ENCODE assay signal across 16 cellular contexts in genomic region chr1:88876573-88877335, GRCh38.
"Had no signal": no experiment of that assay in that cellular context is flagged by ENCODE, and none has a peak within 500 bp of the region (broad histone marks: within the 10 kb centered on the region; RNA-seq: fewer than 3 reads in every experiment).

No MANE protein-coding gene starts in this region.

- H3K9me3 Mint-ChIP-seq: activated CD8-positive, alpha-beta T cell treated with anti-CD3 and anti-CD28 coated beads for 36 hours; activated naive CD4-positive, alpha-beta T cell treated with anti-CD3 and anti-CD28 coated beads, Interleukin-2, amount 10 ng/mL, durations not matched to agents 7 days and 5 days; activated naive CD8-positive, alpha-beta T cell treated with anti-CD3 and anti-CD28 coated beads for 36 hours; activated T-cell treated with anti-CD3 and anti-CD28 coated beads, Interleukin-2, amount 50 U/mL, for 72 hours; activated T-helper 2 cell treated with anti-CD3 and anti-CD28 coated beads, Interferon-gamma antibody, Interleukin-2, Interleukin-4, amounts not matched to agents 10 μg/mL and 5 μg/mL and 100 μg/mL, durations not matched to agents 14 hours and 24 hours and 36 hours had no signal

- H3K27me3 ChIP-seq: adrenal gland had no signal

- H3K27ac Mint-ChIP-seq: activated CD8-positive, alpha-beta T cell treated with anti-CD3 and anti-CD28 coated beads for 36 hours; activated naive CD4-positive, alpha-beta T cell treated with anti-CD3 and anti-CD28 coated beads, Interleukin-2, amount 10 ng/mL, durations not matched to agents 7 days and 5 days; activated naive CD8-positive, alpha-beta T cell treated with anti-CD3 and anti-CD28 coated beads for 36 hours; activated T-helper 2 cell treated with anti-CD3 and anti-CD28 coated beads, Interferon-gamma antibody, Interleukin-2, Interleukin-4, amounts not matched to agents 10 μg/mL and 5 μg/mL and 100 μg/mL, durations not matched to agents 14 hours and 24 hours and 36 hours had no signal

- H3K4me3 Mint-ChIP-seq: activated CD8-positive, alpha-beta T cell treated with anti-CD3 and anti-CD28 coated beads for 36 hours; activated naive CD4-positive, alpha-beta T cell treated with anti-CD3 and anti-CD28 coated beads, Interleukin-2, amount 10 ng/mL, durations not matched to agents 7 days and 5 days; activated naive CD8-positive, alpha-beta T cell treated with anti-CD3 and anti-CD28 coated beads for 36 hours; activated T-cell treated with anti-CD3 and anti-CD28 coated beads, Interleukin-2, amount 50 U/mL, for 72 hours had no signal

- H3K27ac ChIP-seq: adrenal gland had no signal

- DNase-seq: activated CD4-positive, alpha-beta T cell treated with anti-CD3 and anti-CD28 coated beads for 4 hours; activated CD8-positive, alpha-beta memory T cell treated with anti-CD3 and anti-CD28 coated beads, Interleukin-2, amount 50 U/mL, for 4 hours; activated CD8-positive, alpha-beta T cell treated with anti-CD3 and anti-CD28 coated beads for 36 hours; activated gamma-delta T cell treated with Interleukin-2 at 50 U/mL for 16 hours; activated naive CD4-positive, alpha-beta T cell treated with anti-CD3 and anti-CD28 coated beads, Interleukin-2, amount 10 ng/mL, durations not matched to agents 7 days and 5 days; activated naive CD8-positive, alpha-beta T cell treated with anti-CD3 and anti-CD28 coated beads for 36 hours; activated T-cell treated with anti-CD3 and anti-CD28 coated beads, Interleukin-2, amount 50 U/mL, for 72 hours; adrenal gland; anterior cingulate cortex; cerebellar nuclear complex; NCI-H1048; NCI-H187 treated with DMSO at 0.1 percent for 48 hours; NCI-H2081 treated with DMSO at 0.1 percent for 48 hours; NCI-H226; SIG-M5 had no signal

- H3K27me3 Mint-ChIP-seq: activated CD8-positive, alpha-beta T cell treated with anti-CD3 and anti-CD28 coated beads for 36 hours; activated naive CD4-positive, alpha-beta T cell treated with anti-CD3 and anti-CD28 coated beads, Interleukin-2, amount 10 ng/mL, durations not matched to agents 7 days and 5 days; activated naive CD8-positive, alpha-beta T cell treated with anti-CD3 and anti-CD28 coated beads for 36 hours had no signal

- H3K9me3 ChIP-seq: adrenal gland had no signal

- H3K4me3 ChIP-seq: adrenal gland had no signal
